ENCODE assay signal across 8 cellular contexts in the genomic region with DNA sequence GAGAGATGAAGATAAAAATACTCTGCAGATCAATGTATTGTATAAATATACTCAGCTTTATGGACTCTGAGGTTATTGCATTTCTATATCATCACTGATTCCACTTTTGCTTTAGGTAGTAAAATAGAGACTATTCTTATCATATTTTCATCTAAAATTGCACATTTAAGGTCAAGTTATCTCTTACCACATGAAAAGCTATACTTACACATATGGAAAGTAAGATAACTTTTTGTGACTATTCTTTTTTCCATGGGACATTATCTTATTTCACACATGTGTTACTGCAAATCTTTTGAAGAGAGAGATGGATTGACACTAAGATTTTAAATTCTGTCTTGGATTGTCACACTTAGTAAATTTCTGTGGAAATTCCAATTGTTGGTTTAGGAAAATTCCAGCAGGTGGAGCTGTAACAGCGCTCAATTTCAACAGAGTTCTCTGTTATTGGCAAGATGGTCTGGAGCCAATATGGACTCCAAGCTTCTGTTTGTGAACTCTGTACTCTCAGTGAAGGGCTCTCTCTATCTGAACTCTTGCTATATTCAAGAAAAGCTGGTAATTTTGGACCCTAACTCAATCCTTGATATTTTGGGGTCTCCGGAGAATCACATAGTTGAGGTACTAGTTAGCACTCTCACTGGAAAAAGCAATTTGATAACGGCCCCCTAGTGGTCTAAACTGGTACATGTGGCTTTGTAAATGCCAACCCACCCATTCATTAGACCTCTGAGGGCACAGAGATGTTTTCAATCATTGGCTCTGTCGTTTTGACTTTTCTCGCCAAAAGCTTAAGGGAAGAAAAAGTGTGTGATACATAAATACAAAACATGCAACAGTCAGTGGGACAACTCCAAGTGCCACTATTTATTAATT.
DNase-seq lines count a peak whose midpoint lies in the region; ATAC-seq, FAIRE-seq and TF ChIP-seq lines count a peak whose summit lies in the region.

No MANE protein-coding gene starts in this region.

- TF ChIP-seq CTCF in mammary epithelial cell (conservative IDR thresholded peaks at IDR 0.05 in 1 of 2, IDR thresholded peaks at IDR 0.05 in 1 of 2; ENCODE audit: extremely low read depth in 1 of 2, insufficient read depth in 1 of 2, low read depth in 1 of 2, low read length in 2 of 2): peak; percentile 73 to 76
- peak; percentile 71 for TF ChIP-seq CTCF in kidney epithelial cell (IDR thresholded peaks at IDR 0.05; ENCODE audit: insufficient read depth, low read length, poor library complexity, severe bottlenecking)

- H3K36me3 ChIP-seq in mammary epithelial cell (ENCODE audit: insufficient read depth, low read length) (no peaks in the 10 kb centered on the region), kidney epithelial cell (ENCODE audit: control insufficient read depth, insufficient read depth, low read length) (no peaks in the 10 kb centered on the region)

- no TSS peak for BruUV-seq in mammary epithelial cell (replicated peaks; lab: Mats Ljungman, UMichigan)

- DNase-seq in AG08395 (ENCODE audit: low spot score) (peak; percentile 77), NCI-H1930 (lab: John Stamatoyannopoulos, UW) (peak; percentile 41 to 58), mammary epithelial cell (peak; percentile 67), kidney epithelial cell (ENCODE audit: low read depth) (no peak)
- peak; percentile 33 for DNase-seq in stimulated activated CD4-positive, alpha-beta T cell treated with anti-CD3 and anti-CD28 coated beads, Interleukin-4, amount 100 ng/mL, for 1 hour

- CTCF ChIA-PET in mammary epithelial cell (lab: Charles Lee; ENCODE audit: low non-redundant PET): interaction anchor here (0.5 to 1.1 kb wide), 8 partner anchors 13 to 1854 kb away, joined by 3 to 7 read pairs (median 6); no protein-coding TSS in a partner anchor

- H3K27ac ChIP-seq in mammary epithelial cell (ENCODE audit: insufficient read depth, low read depth, low read length): peak overlapping the region; percentile 11

- peak overlapping the region; percentile 66 for H3K4me2 ChIP-seq in mammary epithelial cell (ENCODE audit: insufficient read depth, low read depth, low read length)

- H3K27me3 ChIP-seq in mammary epithelial cell (ENCODE audit: insufficient read depth, low read length) (no peaks in the 10 kb centered on the region), kidney epithelial cell (ENCODE audit: control insufficient read depth, insufficient read depth, low read length) (no peaks in the 10 kb centered on the region)

- H3K9me3 ChIP-seq in mammary epithelial cell (replicated peaks; ENCODE audit: insufficient read depth, low read length): no peaks in the 10 kb centered on the region

- no peaks in the 10 kb centered on the region for H3K4me1 ChIP-seq in mammary epithelial cell (ENCODE audit: insufficient read depth, low read length)

- H4K20me1 ChIP-seq in mammary epithelial cell (ENCODE audit: insufficient read depth, low read length): no peaks in the 10 kb centered on the region

- peak overlapping the region; percentile 93 for H2AFZ ChIP-seq in mammary epithelial cell (ENCODE audit: low read depth, low read length)

- H3K4me3 ChIP-seq in mammary epithelial cell (replicated peaks in 1 of 3; ENCODE audit: insufficient read depth in 1 of 3, low read depth in 2 of 3, low read length in 3 of 3): peak overlapping the region in 2 of 3 experiments; percentile 13 to 26
- H3K4me3 ChIP-seq in kidney epithelial cell (ENCODE audit: low read depth, low read length): no peak overlapping the region

- dilution Hi-C loops in mammary epithelial cell (cut with HindIII; ENCODE audit: low sequenced_read_pairs): loop anchor here (5.0 to 25.0 kb wide), 2 partner anchors 485 to 680 kb away; no protein-coding TSS in a partner anchor

- in situ Hi-C loops in mammary epithelial cell (cut with MboI; ENCODE audit: low sequenced_read_pairs in 2 of 2): loop anchor here (5.0 to 25.0 kb wide), 2 partner anchors 120 to 330 kb away; no protein-coding TSS in a partner anchor

- ATAC-seq in GM18517 (IDR thresholded peaks at IDR 0.05; ENCODE audit: unreplicated experiment) (peak; percentile 89), HG03045 (IDR thresholded peaks at IDR 0.05; ENCODE audit: unreplicated experiment) (peak; percentile 82)

- no peaks in the 10 kb centered on the region for H3K79me2 ChIP-seq in mammary epithelial cell (ENCODE audit: insufficient read depth, low read length)

- WGBS in mammary epithelial cell (ENCODE audit: low coverage, missing lambda C conversion rate): 22% methylated on average over 5 of the region's 5 CpGs

- intact Hi-C loops in mammary epithelial cell (cut with micrococcal nuclease): loop anchor here (1.0 to 5.0 kb wide), 7 partner anchors 126 to 1717 kb away; no protein-coding TSS in a partner anchor

- no peak overlapping the region for H3K9ac ChIP-seq in mammary epithelial cell (ENCODE audit: insufficient read depth, low read length)

- FAIRE-seq in TTC549 (lab: Jason Lieb, UNC): peak; percentile 59
